Comparison of ENCODE assay signal across 20 cellular contexts in the genomic region with DNA sequence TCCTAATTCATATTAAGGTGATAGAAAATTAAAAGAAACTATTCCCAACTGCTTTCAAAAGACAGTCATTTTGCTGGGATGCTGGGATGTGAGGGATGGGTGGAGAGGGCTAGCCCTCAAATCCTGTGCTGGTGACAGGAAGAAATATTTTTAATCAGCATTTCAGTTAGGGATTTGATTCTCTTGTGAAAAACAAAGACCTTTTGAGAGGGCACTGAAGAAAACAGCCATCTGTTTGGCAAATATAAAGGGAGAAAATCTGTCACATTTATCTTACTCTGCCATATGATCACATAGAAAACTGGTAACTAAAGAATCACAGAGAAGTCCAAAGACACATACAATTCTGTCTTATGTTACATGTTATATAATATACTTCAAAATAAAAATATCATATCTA. TPM values are rescaled to one million over a fixed set of nuclear protein-coding genes. Genes with fewer than 3 reads are reported as not detected.
A peak's percentile ranks its signal among the peaks of the same experiment; 100 is the strongest.
DNase-seq lines count a peak whose midpoint lies in the region; ATAC-seq, FAIRE-seq and TF ChIP-seq lines count a peak whose summit lies in the region.
"Had no signal": no experiment of that assay in that cellular context is flagged by ENCODE, and none has a peak within 500 bp of the region (broad histone marks: within the 10 kb centered on the region; RNA-seq: fewer than 3 reads in every experiment).

No MANE protein-coding gene starts in this region.

- no peak overlapping the region for H3K27ac Mint-ChIP-seq in CD8-positive, alpha-beta T cell
- H3K27ac Mint-ChIP-seq: B cell had no signal

- H3K36me3 ChIP-seq in WERI-Rb-1: peaks cover 6% of the 10 kb centered on the region
- H3K36me3 ChIP-seq in CD8-positive, alpha-beta T cell (ENCODE audit: insufficient read depth, low read length): peaks cover 12% of the 10 kb centered on the region

- ATAC-seq in GM21367 (IDR thresholded peaks at IDR 0.05; ENCODE audit: unreplicated experiment): no peak
- ATAC-seq in CD8-positive, alpha-beta T cell: no peak

- peaks cover 13% of the 10 kb centered on the region for H3K4me1 Mint-ChIP-seq in CD8-positive, alpha-beta T cell (ENCODE audit: low read depth)
- H3K4me1 Mint-ChIP-seq: B cell had no signal

- H3K9me3 ChIP-seq in WERI-Rb-1 (ENCODE audit: severe bottlenecking): no peaks in the 10 kb centered on the region
- H3K9me3 ChIP-seq in CD8-positive, alpha-beta T cell (ENCODE audit: low read length): no peaks in the 10 kb centered on the region
- H3K9me3 ChIP-seq: SK-N-SH had no signal

- POLR2A ChIA-PET in RWPE1 (lab: Yijun Ruan, JAX; ENCODE audit: low non-redundant PET): no interaction called here
- POLR2A ChIA-PET in CD8-positive, alpha-beta T cell (lab: Charles Lee): interaction anchor here (0.6 kb wide), 1 partner anchor 278 kb away, joined by 3 read pairs; no protein-coding TSS in a partner anchor

- no peak for TF ChIP-seq CTCF in WERI-Rb-1 (IDR thresholded peaks at IDR 0.05; ENCODE audit: low read depth, low read length)
- TF ChIP-seq CTCF in RWPE1 (conservative IDR thresholded peaks at IDR 0.05; ENCODE audit: low read depth): no peak
- no peak for TF ChIP-seq CTCF in CD8-positive, alpha-beta T cell (IDR thresholded peaks at IDR 0.05)

- H3K9me3 Mint-ChIP-seq in CD8-positive, alpha-beta T cell: no peaks in the 10 kb centered on the region
- H3K9me3 Mint-ChIP-seq: CD4-positive, alpha-beta T cell had no signal

- CTCF ChIA-PET in RWPE1 (lab: Yijun Ruan, JAX): no interaction called here
- CTCF ChIA-PET in CD8-positive, alpha-beta T cell (lab: Charles Lee): no interaction called here

- peak; percentile 39 for DNase-seq in NCI-H1694 treated with DMSO at 0.1 percent for 48 hours (lab: John Stamatoyannopoulos, UW)
- DNase-seq in WERI-Rb-1: no peak
- DNase-seq in frontal cortex (ENCODE audit: low spot score in 2 of 2): no peak
- DNase-seq in RWPE1 (ENCODE audit: low spot score): no peak
- DNase-seq in CD8-positive, alpha-beta T cell: no peak
- DNase-seq in stimulated activated CD4-positive, alpha-beta T cell treated with anti-CD3 and anti-CD28 coated beads, Interleukin-4, amount 100 ng/mL, for 4 hours: no peak
- DNase-seq: Calu3; CD4-positive, alpha-beta T cell; DMS79; Kasumi-1; MM.1S; NCI-H1092 treated with DMSO at 0.1 percent for 48 hours; NCI-H774; Right ventricle myocardium superior; SK-N-SH had no signal

- H3K27me3 Mint-ChIP-seq in CD8-positive, alpha-beta T cell (ENCODE audit: low read depth): no peaks in the 10 kb centered on the region
- H3K27me3 Mint-ChIP-seq: B cell; CD4-positive, alpha-beta T cell had no signal

- peak overlapping the region; percentile 5; the same call in 1 of the 2 replicates for H3K27ac ChIP-seq in WERI-Rb-1
- no peak overlapping the region for H3K27ac ChIP-seq in RWPE1
- H3K27ac ChIP-seq in CD8-positive, alpha-beta T cell (ENCODE audit: low read depth, low read length): no peak overlapping the region

- no peaks in the 10 kb centered on the region for H3K4me1 ChIP-seq in CD8-positive, alpha-beta T cell (ENCODE audit: insufficient read depth, low read length)

- H3K36me3 Mint-ChIP-seq in CD8-positive, alpha-beta T cell: peaks cover 59% of the 10 kb centered on the region

- intact Hi-C loops in CD8-positive, alpha-beta T cell (cut with DNase I, micrococcal nuclease): no loop called here

- H3K27me3 ChIP-seq in WERI-Rb-1 (ENCODE audit: insufficient read depth, low read depth, severe bottlenecking): no peaks in the 10 kb centered on the region
- no peaks in the 10 kb centered on the region for H3K27me3 ChIP-seq in CD8-positive, alpha-beta T cell (ENCODE audit: insufficient read depth, low read length)

- peak; percentile 53 for FAIRE-seq in frontal cortex (lab: Jason Lieb, UNC)
- FAIRE-seq: GM12892, H1 had no signal

- H3K4me3 Mint-ChIP-seq in CD8-positive, alpha-beta T cell: no peak overlapping the region
- H3K4me3 Mint-ChIP-seq: B cell; CD4-positive, alpha-beta T cell had no signal

- no peak overlapping the region for H3K4me3 ChIP-seq in WERI-Rb-1 (ENCODE audit: low read depth, low read length)
- no peak overlapping the region for H3K4me3 ChIP-seq in CD8-positive, alpha-beta T cell (ENCODE audit: low read depth, low read length)

RNA-seq across cellular contexts. Expression of a gene that starts 12.3 kb away (rescaled TPM):
- 31.0 TPM for total RNA-seq in frontal cortex
- 10 to 100 TPM; 49.0 to 50.4 TPM for total RNA-seq in CD8-positive, alpha-beta T cell

RNA-seq across cellular contexts. Expression of a gene that starts 46.1 kb away (rescaled TPM):
- total RNA-seq in frontal cortex: under 0.01 TPM
- total RNA-seq in CD8-positive, alpha-beta T cell: under 1 TPM; 0.19 to 0.25 TPM
- total RNA-seq: Calu3, HT-29, Right ventricle myocardium superior had no signal
